ENCODE assay signal across 25 cellular contexts in genomic region chr10:133465950-133466474, GRCh38. TPM values are rescaled to one million over a fixed set of nuclear protein-coding genes. Genes with fewer than 3 reads are reported as not detected.
"Had no signal": no experiment of that assay in that cellular context is flagged by ENCODE, and none has a peak within 500 bp of the region (broad histone marks: within the 10 kb centered on the region; RNA-seq: fewer than 3 reads in every experiment).

No MANE protein-coding gene starts in this region.

- H3K4me1 ChIP-seq: gastroesophageal sphincter, upper lobe of right lung had no signal

- H3K4me1 Mint-ChIP-seq: activated CD4-positive, alpha-beta T cell treated with anti-CD3 and anti-CD28 coated beads for 36 hours; neural crest cell; WTC11 had no signal

- H3K4me3 Mint-ChIP-seq: activated CD4-positive, alpha-beta memory T cell treated with anti-CD3 and anti-CD28 coated beads, Interleukin-2, amount 10 ng/mL, durations not matched to agents 7 days and 5 days; activated CD4-positive, alpha-beta T cell treated with anti-CD3 and anti-CD28 coated beads for 36 hours; activated T-helper 1 cell treated with anti-CD3 and anti-CD28 coated beads, Interleukin-12 subunit alpha, Interleukin-12 subunit beta, Interleukin-2, Interleukin-4 antibody, amounts not matched to agents 30 ng/mL and 10 ng/mL and 1 ng/mL, durations not matched to agents 14 hours and 24 hours and 36 hours; effector memory CD8-positive, alpha-beta T cell; naive thymus-derived CD4-positive, alpha-beta T cell; neural crest cell; WTC11 had no signal

- H3K9me3 ChIP-seq: thoracic aorta, upper lobe of right lung had no signal

- DNase-seq: activated CD4-positive, alpha-beta memory T cell treated with anti-CD3 and anti-CD28 coated beads, Interleukin-2, amount 10 ng/mL, durations not matched to agents 7 days and 5 days; activated CD4-positive, alpha-beta T cell treated with anti-CD3 and anti-CD28 coated beads for 36 hours; brain microvascular endothelial cell; caudate nucleus; dorsolateral prefrontal cortex; effector memory CD8-positive, alpha-beta T cell; mesendoderm; naive thymus-derived CD4-positive, alpha-beta T cell; occipital lobe; retina; stimulated activated CD4-positive, alpha-beta T cell treated with anti-CD3 and anti-CD28 coated beads, Interleukin-2, amount 100 ng/mL, for 48 hours; stimulated activated CD8-positive, alpha-beta memory T cell treated with anti-CD3 and anti-CD28 coated beads, Interleukin-4, amount 100 ng/mL, for 48 hours; stimulated activated naive CD4-positive, alpha-beta T cell; T-helper 1 cell; T-helper 9 cell; upper lobe of right lung had no signal

- H3K27ac Mint-ChIP-seq: activated CD4-positive, alpha-beta memory T cell treated with anti-CD3 and anti-CD28 coated beads, Interleukin-2, amount 10 ng/mL, durations not matched to agents 7 days and 5 days; activated CD4-positive, alpha-beta T cell treated with anti-CD3 and anti-CD28 coated beads for 36 hours; activated naive CD4-positive, alpha-beta T cell treated with anti-CD3 and anti-CD28 coated beads, Interleukin-2, amount 50 U/mL, for 72 hours; activated T-helper 1 cell treated with anti-CD3 and anti-CD28 coated beads, Interleukin-12 subunit alpha, Interleukin-12 subunit beta, Interleukin-2, Interleukin-4 antibody, amounts not matched to agents 30 ng/mL and 10 ng/mL and 1 ng/mL, durations not matched to agents 14 hours and 24 hours and 36 hours; naive thymus-derived CD4-positive, alpha-beta T cell; progenitor cell of endocrine pancreas; WTC11 had no signal

- H3K27me3 Mint-ChIP-seq: activated CD4-positive, alpha-beta T cell treated with anti-CD3 and anti-CD28 coated beads for 36 hours; effector memory CD8-positive, alpha-beta T cell; progenitor cell of endocrine pancreas had no signal

- H3K27me3 ChIP-seq: brain microvascular endothelial cell, gastroesophageal sphincter, upper lobe of right lung had no signal

- H3K9me3 Mint-ChIP-seq: activated CD4-positive, alpha-beta memory T cell treated with anti-CD3 and anti-CD28 coated beads, Interleukin-2, amount 10 ng/mL, durations not matched to agents 7 days and 5 days; activated naive CD4-positive, alpha-beta T cell treated with anti-CD3 and anti-CD28 coated beads, Interleukin-2, amount 50 U/mL, for 72 hours; activated T-helper 1 cell treated with anti-CD3 and anti-CD28 coated beads, Interleukin-12 subunit alpha, Interleukin-12 subunit beta, Interleukin-2, Interleukin-4 antibody, amounts not matched to agents 30 ng/mL and 10 ng/mL and 1 ng/mL, durations not matched to agents 14 hours and 24 hours and 36 hours; effector memory CD8-positive, alpha-beta T cell had no signal

- H3K4me3 ChIP-seq: dorsolateral prefrontal cortex, gastroesophageal sphincter, thoracic aorta, upper lobe of right lung had no signal

- H3K27ac ChIP-seq: brain microvascular endothelial cell, dorsolateral prefrontal cortex, gastroesophageal sphincter, thoracic aorta, upper lobe of right lung had no signal

- H3K36me3 ChIP-seq: brain microvascular endothelial cell, upper lobe of right lung had no signal

RNA-seq across cellular contexts. Expression of gene SPRN, which starts 41.6 kb away (rescaled TPM):
- total RNA-seq: activated CD4-positive, alpha-beta memory T cell treated with anti-CD3 and anti-CD28 coated beads, Interleukin-2, amount 10 ng/mL, durations not matched to agents 7 days and 5 days; activated CD4-positive, alpha-beta T cell treated with anti-CD3 and anti-CD28 coated beads for 36 hours; activated naive CD4-positive, alpha-beta T cell treated with anti-CD3 and anti-CD28 coated beads, Interleukin-2, amount 50 U/mL, for 72 hours; activated T-helper 1 cell treated with anti-CD3 and anti-CD28 coated beads, Interleukin-12 subunit alpha, Interleukin-12 subunit beta, Interleukin-2, Interleukin-4 antibody, amounts not matched to agents 30 ng/mL and 10 ng/mL and 1 ng/mL, durations not matched to agents 14 hours and 24 hours and 36 hours; aorta; liver; naive thymus-derived CD4-positive, alpha-beta T cell; thoracic aorta; upper lobe of right lung had no signal
